In genomic region chr3:195939526-195940470, GRCh38 we compare ENCODE assay signal across 5 cellular contexts. TPM values are rescaled to one million over a fixed set of nuclear protein-coding genes. Genes with fewer than 3 reads are reported as not detected.
DNase-seq lines count a peak whose midpoint lies in the region; ATAC-seq, FAIRE-seq and TF ChIP-seq lines count a peak whose summit lies in the region.
"Not testable (repeated sequence)": the region's sequence is repeated elsewhere in the genome, so short reads cannot be mapped to it uniquely, and the experiment has no call there.

No MANE protein-coding gene starts in this region.

- not testable (repeated sequence) for H3K9me1 ChIP-seq in K562 (ENCODE audit: control insufficient read depth, insufficient read depth, low read length)

- TF ChIP-seq RAD21 in K562 (CRISPR knock-in tag; conservative IDR thresholded peaks at IDR 0.05 in 1 of 2, IDR thresholded peaks at IDR 0.05 in 1 of 2), result not testable (repeated sequence)

- not testable (repeated sequence) for TF ChIP-seq CTCF in K562 (IDR thresholded peaks at IDR 0.05 in 2 of 3, conservative IDR thresholded peaks at IDR 0.05 in 1 of 3; ENCODE audit: insufficient read depth in 2 of 3, low read depth in 1 of 3, low read length in 3 of 3)

- not testable (repeated sequence) for ATAC-seq in K562

- not testable (repeated sequence) for H3K18ac ChIP-seq in mesenchymal stem cell (ENCODE audit: low read depth in 1 of 2, low read length in 2 of 2)

- in situ Hi-C loops in K562 (cut with MboI), result loop anchor here (10.0 kb wide), 1 partner anchor 1705 kb away; no protein-coding TSS in a partner anchor

- not testable (repeated sequence) for H3K4me1 ChIP-seq in K562 (replicated peaks in 1 of 2; ENCODE audit: control insufficient read depth in 2 of 2, insufficient read depth in 2 of 2, low read length in 2 of 2); mesenchymal stem cell (ENCODE audit: control insufficient read depth, insufficient read depth, low read depth, low read length)

- not testable (repeated sequence) for H2BK120ac ChIP-seq in mesenchymal stem cell (ENCODE audit: low read depth, low read length)

- not testable (repeated sequence) for H3K9me3 ChIP-seq in K562 (replicated peaks; ENCODE audit: control insufficient read depth, insufficient read depth, low read depth, low read length); mesenchymal stem cell (ENCODE audit: control insufficient read depth, low read length)

- peak; percentile 29 for DNase-seq in activated CD8-positive, alpha-beta memory T cell treated with anti-CD3 and anti-CD28 coated beads, Interleukin-2, amount 50 U/mL, for 48 hours
- not testable (repeated sequence) for DNase-seq in K562 (ENCODE audit: extremely low read depth in 1 of 4, low spot score in 3 of 4); mesenchymal stem cell
- peak; percentile 65 for DNase-seq in posterior vena cava (ENCODE audit: low spot score)
- DNase-seq in stimulated activated CD8-positive, alpha-beta memory T cell treated with anti-CD3 and anti-CD28 coated beads, Interleukin-4, amount 100 ng/mL, for 48 hours, result peak; percentile 13

- H3K4me3 ChIP-seq in K562; mesenchymal stem cell (ENCODE audit: insufficient read depth in 1 of 2, low read depth in 1 of 2, low read length in 2 of 2): not testable (repeated sequence)

- POLR2A ChIA-PET in K562 (lab: Yijun Ruan, JAX), result interaction anchor here (0.6 to 1.3 kb wide), 3 partner anchors 11 to 257 kb away, joined by 3 to 4 read pairs (median 3); no protein-coding TSS in a partner anchor

- not testable (repeated sequence) for H2BK12ac ChIP-seq in mesenchymal stem cell (ENCODE audit: low read length in 2 of 2)

- not testable (repeated sequence) for TF ChIP-seq POLR2A in K562 (conservative IDR thresholded peaks at IDR 0.05)

- H3K14ac ChIP-seq in mesenchymal stem cell (ENCODE audit: low read length in 2 of 2), result not testable (repeated sequence)

- H3K27me3 ChIP-seq in K562 (ENCODE audit: control insufficient read depth in 2 of 2, insufficient read depth in 2 of 2, low read length in 2 of 2); mesenchymal stem cell (ENCODE audit: control insufficient read depth in 1 of 2, insufficient read depth in 1 of 2, low read length in 2 of 2): not testable (repeated sequence)

- not testable (repeated sequence) for H3K4ac ChIP-seq in mesenchymal stem cell (ENCODE audit: low read depth in 1 of 2, low read length in 2 of 2)

- H3K27ac ChIP-seq in K562 (ENCODE audit: extremely low read depth, low read depth, low read length); mesenchymal stem cell (ENCODE audit: low read length, poor library complexity, severe bottlenecking): not testable (repeated sequence)

- FAIRE-seq in K562 (lab: Jason Lieb, UNC), result not testable (repeated sequence)

- TF ChIP-seq EP300 in K562 (IDR thresholded peaks at IDR 0.05; ENCODE audit: low read length), result not testable (repeated sequence)

- not testable (repeated sequence) for H2AK5ac ChIP-seq in mesenchymal stem cell (ENCODE audit: low read length, severe bottlenecking)

- intact Hi-C loops in K562 (cut with micrococcal nuclease); posterior vena cava (cut with DNase I): not testable (repeated sequence)

- H3K36me3 ChIP-seq in K562 (ENCODE audit: control insufficient read depth, insufficient read depth, low read length), result not testable (repeated sequence)
- peaks cover 0 to 14% of the 10 kb centered on the region in 2 experiments for H3K36me3 ChIP-seq in mesenchymal stem cell (ENCODE audit: control insufficient read depth in 1 of 2, insufficient read depth in 2 of 2, low read depth in 1 of 2, low read length in 2 of 2)

- H2BK15ac ChIP-seq in mesenchymal stem cell (ENCODE audit: low read depth, poor library complexity, severe bottlenecking), result not testable (repeated sequence)

- not testable (repeated sequence) for H3K79me1 ChIP-seq in mesenchymal stem cell (replicated peaks; ENCODE audit: low read length, poor library complexity, severe bottlenecking)

- H3K79me2 ChIP-seq in K562 (ENCODE audit: control insufficient read depth, insufficient read depth, low read length), result not testable (repeated sequence)

- WGBS in K562 (ENCODE audit: insufficient coverage, low coverage, missing lambda C conversion rate), result 92% methylated on average over 15 of the region's 30 CpGs
- 92% methylated on average over 28 of the region's 30 CpGs for WGBS in mesenchymal stem cell

- H4K91ac ChIP-seq in mesenchymal stem cell (ENCODE audit: low read length), result not testable (repeated sequence)

- not testable (repeated sequence) for H4K8ac ChIP-seq in mesenchymal stem cell (ENCODE audit: low read length)

- CTCF ChIA-PET in K562 (lab: Yijun Ruan, JAX; ENCODE audit: low intra/inter-chr PET ratio), result not testable (repeated sequence)

- not testable (repeated sequence) for H3K4me2 ChIP-seq in K562 (ENCODE audit: insufficient read depth, low read length)
- H3K4me2 ChIP-seq in mesenchymal stem cell (ENCODE audit: low read length, poor library complexity, severe bottlenecking), result peak overlapping the region; percentile 9

- H3K9ac ChIP-seq in K562 (ENCODE audit: insufficient read depth in 1 of 2, low read depth in 2 of 2, low read length in 2 of 2); mesenchymal stem cell (ENCODE audit: low read length): not testable (repeated sequence)

- H2AFZ ChIP-seq in K562 (ENCODE audit: low read depth, low read length); mesenchymal stem cell (ENCODE audit: low read depth, low read length): not testable (repeated sequence)

- not testable (repeated sequence) for H4K20me1 ChIP-seq in K562 (replicated peaks; ENCODE audit: control insufficient read depth, insufficient read depth, low read length)

- H2BK5ac ChIP-seq in mesenchymal stem cell (ENCODE audit: low read depth, low read length, poor library complexity, severe bottlenecking), result not testable (repeated sequence)

- not testable (repeated sequence) for BruUV-seq in K562 (replicated peaks; lab: Mats Ljungman, UMichigan)

- not testable (repeated sequence) for H3K23ac ChIP-seq in mesenchymal stem cell (ENCODE audit: low read length in 2 of 2)

TF ChIP-seq in K562, 482 proteins besides CTCF, POLR2A, EP300 and RAD21:
- TF ChIP-seq POLR2G (IDR thresholded peaks at IDR 0.05; ENCODE audit: low read depth, low read length), result peak; percentile 29; the same call in 1 of the 2 replicates

RNA-seq across cellular contexts. Expression of gene TNK2, which starts 31.4 kb away (rescaled TPM):
- total RNA-seq in K562 (2011; cell fraction: chromatin; rRNA removed; ENCODE audit: low replicate concordance), result 20.1 and 59.7 TPM in 2 replicates
- 29.2 and 29.7 TPM in 2 replicates for total RNA-seq in K562 (2011; cell fraction: nucleolus; rRNA removed)
- total RNA-seq in K562 (2011; cell fraction: nucleoplasm; rRNA removed), result 20.2 and 23.4 TPM in 2 replicates
- total RNA-seq in K562 (2014; rRNA removed) (10.9 and 15.3 TPM in 2 replicates), K562 (2014; rRNA removed; fragmentation: Illumina TruSeq; extraction: Trizol) (2.3 and 2.4 TPM in 2 replicates), K562 (2015; rRNA removed; fragmentation: Illumina TruSeq; extraction: Trizol) (8.2 TPM in 2 replicates), K562 (2021) (22.8 and 33.8 TPM in 2 replicates), posterior vena cava (10 to 100 TPM; 24.3 to 34.1 TPM)
- polyA plus RNA-seq in K562 (2011; rRNA removed) (5.3 and 6.4 TPM in 2 replicates), K562 (2014; fragmentation: Illumina TruSeq; extraction: Trizol) (6.5 and 13.2 TPM in 2 replicates), K562 (2014; fragmentation: Nextera tagmentation; extraction: Ambion mirVana) (under 1 TPM; 0.03 to 0.14 TPM), K562 (2014; rRNA removed) (17.6 and 18.8 TPM in 2 replicates)
- 5.6 and 14.8 TPM in 2 replicates for polyA plus RNA-seq in K562 (2011; cell fraction: cytosol; rRNA removed)
- polyA plus RNA-seq in K562 (2011; cell fraction: nucleus; rRNA removed), result 34.5 and 55.3 TPM in 2 replicates
- polyA plus RNA-seq in K562 (2012), result 13.8 and 19.9 TPM in 2 replicates
- 2.9 and 5.0 TPM in 2 replicates for polyA minus RNA-seq in K562 (2011; rRNA and poly(A)+ RNA removed)
- polyA minus RNA-seq in K562 (2011; cell fraction: cytosol; rRNA and poly(A)+ RNA removed), result 10.4 and 17.2 TPM in 2 replicates
- polyA minus RNA-seq in K562 (2011; cell fraction: nucleus; rRNA and poly(A)+ RNA removed), result 9.0 and 9.8 TPM in 2 replicates
- polyA plus RNA-seq in mesenchymal stem cell (2013, experiment 1 of 2), result 11.7 TPM
- polyA plus RNA-seq in mesenchymal stem cell (2013, experiment 2 of 2), result 11.4 TPM
